ENCODE assay signal across 23 cellular contexts in genomic region chr13:48292650-48293049, GRCh38. TPM values are rescaled to one million over a fixed set of nuclear protein-coding genes. Genes with fewer than 3 reads are reported as not detected.
A peak's percentile ranks its signal among the peaks of the same experiment; 100 is the strongest.
DNase-seq lines count a peak whose midpoint lies in the region; ATAC-seq, FAIRE-seq and TF ChIP-seq lines count a peak whose summit lies in the region.
"Had no signal": no experiment of that assay in that cellular context is flagged by ENCODE, and none has a peak within 500 bp of the region (broad histone marks: within the 10 kb centered on the region; RNA-seq: fewer than 3 reads in every experiment).

No MANE protein-coding gene starts in this region.

- TF ChIP-seq RAD21 in HepG2 (CRISPR knock-in tag; IDR thresholded peaks at IDR 0.05), result no peak

- TF ChIP-seq EP300 in HepG2 (IDR thresholded peaks at IDR 0.05; ENCODE audit: low read depth in 2 of 2, low read length in 2 of 2) (peak in 1 of 2 experiments; percentile 53; a peak in 2 of 4 replicates), HepG2 (CRISPR knock-in tag; IDR thresholded peaks at IDR 0.05; ENCODE audit: borderline replicate concordance) (no peak)

- ATAC-seq in HepG2 (peak; percentile 74), pancreas (peak in 3 of 4 donors; percentile 12 to 68 (median 39)), HG03571 (IDR thresholded peaks at IDR 0.05; ENCODE audit: unreplicated experiment) (no peak)
- ATAC-seq: A549 had no signal

- CTCF ChIA-PET in HepG2 (lab: Yijun Ruan, JAX; ENCODE audit: low intra/inter-chr PET ratio, low total read pairs), result no interaction called here

- H3K9me3 ChIP-seq in hepatocyte (ENCODE audit: low read depth), result no peaks in the 10 kb centered on the region
- H3K9me3 ChIP-seq in HepG2 (ENCODE audit: low read length), result no peaks in the 10 kb centered on the region
- H3K9me3 ChIP-seq in pancreas, result no peaks in the 10 kb centered on the region
- no peaks in the 10 kb centered on the region for H3K9me3 ChIP-seq in ascending aorta
- H3K9me3 ChIP-seq: A549; BE2C; BLaER1 treated with 17β-estradiol and CSF1 and Interleukin-3, amounts not matched to agents 10 nM and 100 nM had no signal

- in situ Hi-C loops in HepG2 (cut with HindIII; ENCODE audit: extremely low pct_ligation_motif_present, low pct_unique_long_range_greater_than_20kb), result no loop called here

- TF ChIP-seq POLR2A in HepG2 (IDR thresholded peaks at IDR 0.05; ENCODE audit: insufficient read depth in 1 of 2, low read depth in 2 of 2, low read length in 2 of 2), result no peak

- POLR2A ChIA-PET in HepG2 (lab: Yijun Ruan, JAX), result interaction anchor here (1.4 to 2.1 kb wide), 2 partner anchors 10 to 61 kb away, joined by 5 to 9 read pairs; partner anchors contain the start of gene ITM2B

- no TSS peak for BruUV-seq in HepG2 (replicated peaks; lab: Mats Ljungman, UMichigan)

- DNase-seq in hepatocyte (ENCODE audit: low spot score), result peak; percentile 26
- DNase-seq in HepG2 (ENCODE audit: low spot score), result peak; percentile 57
- DNase-seq in pancreas, result no peak
- no peak for DNase-seq in ascending aorta (ENCODE audit: low spot score in 2 of 2)
- no peak for DNase-seq in NCI-H2081 treated with DMSO at 0.1 percent for 48 hours (lab: John Stamatoyannopoulos, UW)
- DNase-seq in GM10266 (ENCODE audit: extremely low spot score), result no peak
- DNase-seq: 8988T; ACHN; AML-193; BE2C; Calu3; CD4-positive, alpha-beta T cell; CD8-positive, alpha-beta memory T cell; DMS53; DMS79 treated with DMSO at 0.1 percent for 48 hours; GF-D8; GM23248; H7; HCEC 1CT had no signal

- H3K4me1 ChIP-seq in hepatocyte (ENCODE audit: insufficient read depth) (peaks cover 19% of the 10 kb centered on the region), HepG2 (ENCODE audit: insufficient read depth, low read length) (peaks cover 50% of the 10 kb centered on the region), pancreas (peaks cover 0 to 5% (median 0%) of the 10 kb centered on the region in 3 donors), ascending aorta (no peaks in the 10 kb centered on the region)
- H3K4me1 ChIP-seq: A549 had no signal

- H2AFZ ChIP-seq in hepatocyte (no peak overlapping the region), HepG2 (ENCODE audit: low read length) (no peak overlapping the region)
- H2AFZ ChIP-seq: GM23248 had no signal

- 30% methylated on average over 4 of the region's 4 CpGs for WGBS in hepatocyte (ENCODE audit: low lambda C conversion rate, missing lambda C conversion rate)
- 5% methylated on average over 4 of the region's 4 CpGs for WGBS in HepG2 (ENCODE audit: low lambda C conversion rate)
- 45 to 46% methylated on average over 4 of the region's 4 CpGs for WGBS in pancreas, 2 donors

- peak overlapping the region; percentile 47 for H3K4me2 ChIP-seq in hepatocyte
- peak overlapping the region; percentile 69 for H3K4me2 ChIP-seq in HepG2 (ENCODE audit: low read depth, low read length)
- H3K4me2 ChIP-seq: A549; BLaER1 treated with 17β-estradiol and CSF1 and Interleukin-3, amounts not matched to agents 10 nM and 100 nM had no signal

- no peak overlapping the region for H3K4me3 ChIP-seq in hepatocyte
- peak overlapping the region in 1 of 3 experiments; percentile 12; a peak in 1 of 6 replicates for H3K4me3 ChIP-seq in HepG2 (replicated peaks in 1 of 3; ENCODE audit: insufficient read depth in 1 of 3, low read depth in 2 of 3, low read length in 3 of 3)
- H3K4me3 ChIP-seq in pancreas, result no peak overlapping the region
- no peak overlapping the region for H3K4me3 ChIP-seq in ascending aorta
- H3K4me3 ChIP-seq: A549; BLaER1 treated with 17β-estradiol and CSF1 and Interleukin-3, amounts not matched to agents 10 nM and 100 nM; GM23248 had no signal

- H3K27ac ChIP-seq in hepatocyte (no peak overlapping the region), HepG2 (ENCODE audit: extremely low read length, insufficient read depth, low read length) (peak overlapping the region; percentile 35), pancreas (no peak overlapping the region), ascending aorta (no peak overlapping the region)
- H3K27ac ChIP-seq: A549; BLaER1 treated with 17β-estradiol and CSF1 and Interleukin-3, amounts not matched to agents 10 nM and 100 nM; GM23248 had no signal

- no peaks in the 10 kb centered on the region for H3K9me2 ChIP-seq in hepatocyte (replicated peaks; ENCODE audit: insufficient read depth)

- H4K20me1 ChIP-seq in hepatocyte (ENCODE audit: insufficient read depth, poor library complexity, severe bottlenecking), result no peaks in the 10 kb centered on the region
- H4K20me1 ChIP-seq in HepG2 (ENCODE audit: insufficient read depth, low read length), result no peaks in the 10 kb centered on the region
- H4K20me1 ChIP-seq: BLaER1 treated with 17β-estradiol and CSF1 and Interleukin-3, amounts not matched to agents 10 nM and 100 nM had no signal

- TF ChIP-seq CTCF in hepatocyte (IDR thresholded peaks at IDR 0.05; ENCODE audit: poor library complexity) (no peak), HepG2 (CRISPR knock-in tag; IDR thresholded peaks at IDR 0.05) (0 out of 2 replicates have a peak, but pooled peaks have one; percentile 20), pancreas (IDR thresholded peaks at IDR 0.05) (no peak), ascending aorta (IDR thresholded peaks at IDR 0.05) (no peak), GM10266 (IDR thresholded peaks at IDR 0.05; ENCODE audit: control insufficient read depth, insufficient read depth, low read depth, missing control alignments) (no peak)

- no peaks in the 10 kb centered on the region for H3K79me2 ChIP-seq in hepatocyte
- H3K79me2 ChIP-seq in HepG2 (ENCODE audit: insufficient read depth, low read length), result no peaks in the 10 kb centered on the region

- H3K36me3 ChIP-seq in hepatocyte (replicated peaks; ENCODE audit: insufficient read depth, low read depth) (no peaks in the 10 kb centered on the region), HepG2 (replicated peaks in 1 of 2; ENCODE audit: control insufficient read depth in 1 of 2, insufficient read depth in 2 of 2, low read length in 2 of 2) (no peaks in the 10 kb centered on the region), pancreas (no peaks in the 10 kb centered on the region), ascending aorta (no peaks in the 10 kb centered on the region)
- H3K36me3 ChIP-seq: BE2C; BLaER1 treated with 17β-estradiol and CSF1 and Interleukin-3, amounts not matched to agents 10 nM and 100 nM had no signal

- FAIRE-seq in HepG2 (lab: Jason Lieb, UNC), result peak; percentile 18
- no peak for FAIRE-seq in pancreas (lab: Jason Lieb, UNC)
- FAIRE-seq: A549, H1 had no signal

- no peak overlapping the region for H3K9ac ChIP-seq in HepG2 (ENCODE audit: insufficient read depth, low read depth, low read length)
- H3K9ac ChIP-seq: BLaER1 treated with 17β-estradiol and CSF1 and Interleukin-3, amounts not matched to agents 10 nM and 100 nM; GM23248 had no signal

- H3K27me3 ChIP-seq in hepatocyte, result no peaks in the 10 kb centered on the region
- H3K27me3 ChIP-seq in HepG2 (ENCODE audit: control insufficient read depth in 1 of 2, insufficient read depth in 2 of 2, low read length in 2 of 2), result no peaks in the 10 kb centered on the region
- no peaks in the 10 kb centered on the region for H3K27me3 ChIP-seq in pancreas
- no peaks in the 10 kb centered on the region for H3K27me3 ChIP-seq in ascending aorta
- H3K27me3 ChIP-seq: BE2C; BLaER1 treated with 17β-estradiol and CSF1 and Interleukin-3, amounts not matched to agents 10 nM and 100 nM had no signal

- intact Hi-C loops in HepG2 (cut with micrococcal nuclease; ENCODE audit: unreplicated experiment) (no loop called here), pancreas (cut with DNase I) (loop anchor here in 1 of 3 donors (10.0 kb wide), 1 partner anchor 48 kb away; no protein-coding TSS in a partner anchor), ascending aorta (cut with DNase I) (no loop called here)

RNA-seq across cellular contexts. Expression of gene RB1, which starts 10.9 kb away (rescaled TPM):
- total RNA-seq in hepatocyte (41.0 and 45.1 TPM in 2 replicates), HepG2 (2016; rRNA removed; fragmentation: Illumina TruSeq; extraction: Trizol) (23.7 and 35.7 TPM in 2 replicates), pancreas (10 to 100 TPM in 4 of 6 donors, 1 to 10 TPM in 2; 7.5 to 23.0 (median 12.5) TPM), ascending aorta (10.6 TPM)
- polyA plus RNA-seq in hepatocyte (17.5 and 18.2 TPM in 2 replicates), HepG2 (2011; rRNA removed) (11.0 and 15.6 TPM in 2 replicates), pancreas (1 to 10 TPM; 5.0 to 10.0 TPM)
- 2.6 and 3.1 TPM in 2 replicates for total RNA-seq in HepG2 (2016; cell fraction: cytosol; rRNA removed; fragmentation: Illumina TruSeq; extraction: Trizol; ENCODE audit: low read depth)
- 21.7 and 35.5 TPM in 2 replicates for total RNA-seq in HepG2 (2016; cell fraction: insoluble cytoplasmic fraction; rRNA removed; fragmentation: Illumina TruSeq; extraction: Trizol)
- 11.2 and 11.5 TPM in 2 replicates for total RNA-seq in HepG2 (2016; cell fraction: membrane; rRNA removed; fragmentation: Illumina TruSeq; extraction: Trizol)
- 23.1 and 26.3 TPM in 2 replicates for total RNA-seq in HepG2 (2016; cell fraction: nucleus; rRNA removed; fragmentation: Illumina TruSeq; extraction: Trizol)
- polyA plus RNA-seq in HepG2 (2011; cell fraction: cytosol; rRNA removed), result 6.0 and 9.8 TPM in 2 replicates
- polyA plus RNA-seq in HepG2 (2011; cell fraction: nucleus; rRNA removed), result 4.1 and 5.4 TPM in 2 replicates
- polyA plus RNA-seq in HepG2 (2012), result 15.5 and 15.8 TPM in 2 replicates
- 0.92 and 0.93 TPM in 2 replicates for polyA plus RNA-seq in HepG2 (2016; cell fraction: cytosol; fragmentation: Illumina TruSeq; extraction: Trizol; ENCODE audit: low read depth)
- polyA plus RNA-seq in HepG2 (2016; cell fraction: insoluble cytoplasmic fraction; fragmentation: Illumina TruSeq; extraction: Trizol; ENCODE audit: low read depth), result 34.7 and 35.7 TPM in 2 replicates
- polyA plus RNA-seq in HepG2 (2016; cell fraction: membrane; fragmentation: Illumina TruSeq; extraction: Trizol; ENCODE audit: low read depth), result 4.2 and 4.3 TPM in 2 replicates
- polyA plus RNA-seq in HepG2 (2016; cell fraction: nucleus; fragmentation: Illumina TruSeq; extraction: Trizol; ENCODE audit: insufficient read depth, low read depth), result 17.8 and 23.0 TPM in 2 replicates
- 7.8 and 8.2 TPM in 2 replicates for polyA minus RNA-seq in HepG2 (2011; rRNA and poly(A)+ RNA removed; ENCODE audit: low replicate concordance)
- 13.0 TPM in 2 replicates for polyA minus RNA-seq in HepG2 (2011; cell fraction: cytosol; rRNA and poly(A)+ RNA removed)
- 32.4 and 33.0 TPM in 2 replicates for polyA minus RNA-seq in HepG2 (2011; cell fraction: nucleus; rRNA and poly(A)+ RNA removed)

RNA-seq across cellular contexts. Expression of gene ITM2B, which starts 59.6 kb away (rescaled TPM):
- total RNA-seq in hepatocyte, result 438 and 449 TPM in 2 replicates
- 572 and 588 TPM in 2 replicates for polyA plus RNA-seq in hepatocyte
- 80.7 and 158 TPM in 2 replicates for total RNA-seq in HepG2 (2016; rRNA removed; fragmentation: Illumina TruSeq; extraction: Trizol)
- 19.7 and 23.5 TPM in 2 replicates for total RNA-seq in HepG2 (2016; cell fraction: cytosol; rRNA removed; fragmentation: Illumina TruSeq; extraction: Trizol; ENCODE audit: low read depth)
- 78.9 and 158 TPM in 2 replicates for total RNA-seq in HepG2 (2016; cell fraction: insoluble cytoplasmic fraction; rRNA removed; fragmentation: Illumina TruSeq; extraction: Trizol)
- total RNA-seq in HepG2 (2016; cell fraction: membrane; rRNA removed; fragmentation: Illumina TruSeq; extraction: Trizol), result 28.8 and 29.1 TPM in 2 replicates
- total RNA-seq in HepG2 (2016; cell fraction: nucleus; rRNA removed; fragmentation: Illumina TruSeq; extraction: Trizol), result 139 and 183 TPM in 2 replicates
- polyA plus RNA-seq in HepG2 (2011; rRNA removed), result 285 and 373 TPM in 2 replicates
- polyA plus RNA-seq in HepG2 (2011; cell fraction: cytosol; rRNA removed), result 119 and 216 TPM in 2 replicates
- polyA plus RNA-seq in HepG2 (2011; cell fraction: nucleus; rRNA removed), result 51.2 and 79.9 TPM in 2 replicates
- 312 and 366 TPM in 2 replicates for polyA plus RNA-seq in HepG2 (2012)
- 32.7 and 38.7 TPM in 2 replicates for polyA plus RNA-seq in HepG2 (2016; cell fraction: cytosol; fragmentation: Illumina TruSeq; extraction: Trizol; ENCODE audit: low read depth)
- polyA plus RNA-seq in HepG2 (2016; cell fraction: insoluble cytoplasmic fraction; fragmentation: Illumina TruSeq; extraction: Trizol; ENCODE audit: low read depth), result 145 and 159 TPM in 2 replicates
- 44.0 and 47.1 TPM in 2 replicates for polyA plus RNA-seq in HepG2 (2016; cell fraction: membrane; fragmentation: Illumina TruSeq; extraction: Trizol; ENCODE audit: low read depth)
- 391 and 415 TPM in 2 replicates for polyA plus RNA-seq in HepG2 (2016; cell fraction: nucleus; fragmentation: Illumina TruSeq; extraction: Trizol; ENCODE audit: insufficient read depth, low read depth)
- 16.4 and 36.7 TPM in 2 replicates for polyA minus RNA-seq in HepG2 (2011; rRNA and poly(A)+ RNA removed; ENCODE audit: low replicate concordance)
- 139 and 194 TPM in 2 replicates for polyA minus RNA-seq in HepG2 (2011; cell fraction: cytosol; rRNA and poly(A)+ RNA removed)
- polyA minus RNA-seq in HepG2 (2011; cell fraction: nucleus; rRNA and poly(A)+ RNA removed), result 29.0 and 53.7 TPM in 2 replicates
- 100 to 1,000 TPM; 138 to 361 (median 186) TPM for total RNA-seq in pancreas
- 100 to 1,000 TPM; 114 to 329 TPM for polyA plus RNA-seq in pancreas
- total RNA-seq in ascending aorta, result 345 TPM

Comparison
In these comparisons a context has a peak if more than half of its experiments do, and no peak if none do; other contexts are left out.
1. DNase-seq: peak in hepatocyte (single experiment) and HepG2 (single experiment); none in pancreas (0 of 6), ascending aorta (0 of 2), NCI-H2081 treated with DMSO at 0.1 percent for 48 hours (single experiment) and GM10266 (single experiment).